In genomic region chr4:22539251-22539650, GRCh38 we compare ENCODE assay signal across 27 cellular contexts. TPM values are rescaled to one million over a fixed set of nuclear protein-coding genes. Genes with fewer than 3 reads are reported as not detected.
A peak's percentile ranks its signal among the peaks of the same experiment; 100 is the strongest.
DNase-seq lines count a peak whose midpoint lies in the region; ATAC-seq lines count a peak whose summit lies in the region.
"Had no signal": no experiment of that assay in that cellular context is flagged by ENCODE, and none has a peak within 500 bp of the region (broad histone marks: within the 10 kb centered on the region; RNA-seq: fewer than 3 reads in every experiment).

No MANE protein-coding gene starts in this region.

- no peak for ATAC-seq in left cardiac atrium
- ATAC-seq: A549; CD8-positive, alpha-beta T cell had no signal

- intact Hi-C loops in left cardiac atrium (cut with DNase I), result no loop called here

- peak; percentile 67 for DNase-seq in SK-MEL-5 (ENCODE audit: low read depth, low spot score)
- DNase-seq in foreskin melanocyte, result peak; percentile 77
- DNase-seq in left cardiac atrium, result no peak
- no peak for DNase-seq in OCI-M2 (lab: John Stamatoyannopoulos, UW; ENCODE audit: unreplicated experiment)
- DNase-seq: 8988T; ACHN; AML-193; BE2C; C1 segment of cervical spinal cord; Caco-2; Calu3; CD4-positive, alpha-beta memory T cell; CD4-positive, alpha-beta T cell; CD4-positive, CD25-positive, alpha-beta regulatory T cell; CD8-positive, alpha-beta memory T cell; CD8-positive, alpha-beta T cell; COR-L47; DMS 273 treated with DMSO at 0.1 percent for 48 hours; DMS153; DMS53; DMS79; DMS79 treated with DMSO at 0.1 percent for 48 hours; DND-41; EL had no signal

- in situ Hi-C loops in SK-MEL-5 (cut with HindIII; ENCODE audit: low pct_unique_long_range_greater_than_20kb, low sequenced_read_pairs), result no loop called here

RNA-seq across cellular contexts. Expression of gene ADGRA3, which starts 23.4 kb away (rescaled TPM):
- 50.8 and 52.5 TPM in 2 replicates for total RNA-seq in SK-MEL-5 (2014; rRNA removed; shearing (Covaris generic))
- polyA plus RNA-seq in SK-MEL-5 (2015; cell fraction: cytosol; rRNA removed), result 48.6 and 58.0 TPM in 2 replicates
- polyA plus RNA-seq in SK-MEL-5 (2015; cell fraction: nucleus; rRNA removed), result 76.2 and 88.3 TPM in 2 replicates
- total RNA-seq in left cardiac atrium, result 10 to 100 TPM; 19.3 to 28.0 TPM
- total RNA-seq: B cell had no signal
- polyA plus RNA-seq: CD14-positive monocyte had no signal

Comparison
In these comparisons a context has a peak if more than half of its experiments do, and no peak if none do; other contexts are left out.
1. DNase-seq: peak in SK-MEL-5 (single experiment) and foreskin melanocyte (single experiment); none in left cardiac atrium (single experiment) and OCI-M2 (single experiment).